26 cellular contexts compared by ENCODE assay signal in the genomic region with DNA sequence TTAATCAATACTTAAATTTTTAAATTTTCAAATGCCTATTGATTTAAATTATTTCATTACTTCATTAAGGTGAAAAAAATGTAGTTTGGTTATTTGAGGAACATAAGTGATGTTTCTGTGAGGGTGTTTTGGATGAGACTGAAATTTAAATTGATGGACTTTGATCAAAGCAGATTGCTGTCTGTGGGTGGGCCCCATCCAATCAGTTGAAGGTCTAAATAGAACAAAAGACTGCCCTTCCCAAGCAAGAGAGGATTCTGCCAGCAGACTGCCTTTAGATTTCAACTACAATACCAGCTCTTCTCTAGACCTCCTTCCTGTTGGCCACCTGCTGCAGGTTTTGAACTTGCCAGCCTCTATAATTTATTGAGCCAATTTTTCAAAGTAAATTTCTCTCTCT.
"Had no signal": no experiment of that assay in that cellular context is flagged by ENCODE, and none has a peak within 500 bp of the region (broad histone marks: within the 10 kb centered on the region; RNA-seq: fewer than 3 reads in every experiment).

No MANE protein-coding gene starts in this region.

- DNase-seq: Karpas-422, MM.1S, MV-4-11, NCI-H1092, NCI-H1105, NCI-H1417 treated with DMSO at 0.1 percent for 48 hours, NCI-H1436 treated with DMSO at 0.1 percent for 48 hours, NCI-H1694 treated with DMSO at 0.1 percent for 48 hours, NCI-H187 treated with DMSO at 0.1 percent for 48 hours, NCI-H2029, NCI-H2081, NCI-H2227 treated with DMSO at 0.1 percent for 48 hours, NCI-H345, NCI-H446, NCI-H510A treated with DMSO at 0.1 percent for 48 hours, NCI-H524 treated with DMSO at 0.1 percent for 48 hours, NCI-H526 treated with DMSO at 0.1 percent for 48 hours, NCI-H748 treated with DMSO at 0.1 percent for 48 hours, PC-9, SHP77, SIG-M5, SJCRH30, T-cell had no signal

- H3K27me3 ChIP-seq: SJCRH30 had no signal

- H3K9ac ChIP-seq: KMS-11 had no signal

- H3K36me3 ChIP-seq: SJCRH30 had no signal

- H3K27ac ChIP-seq: KMS-11, PC-9, RWPE1, SJCRH30, SK-N-MC had no signal

- H3K4me2 ChIP-seq: KMS-11, PC-9 had no signal

- H3K4me1 ChIP-seq: SJCRH30 had no signal

- H3K4me3 ChIP-seq: PC-9, SJCRH30, SK-N-MC had no signal
